Comparison of ENCODE assay signal across 2 cellular contexts in genomic region chr2:30488012-30488659, GRCh38.
TF ChIP-seq lines count a peak whose summit lies in the region.

No MANE protein-coding gene starts in this region.

TF ChIP-seq in A549, 52 proteins besides CTCF, POLR2A, EP300 and RAD21:
- TF ChIP-seq MAFK (IDR thresholded peaks at IDR 0.05; ENCODE audit: partially characterized antibody) = peak; percentile 66
- no peak for TF ChIP-seq MAZ (IDR thresholded peaks at IDR 0.05; ENCODE audit: borderline replicate concordance, low read depth, low read length)

TF ChIP-seq in endothelial cell of umbilical vein, 7 proteins besides CTCF, POLR2A, EP300 and RAD21:
- TF ChIP-seq POLR2AphosphoS5 (IDR thresholded peaks at IDR 0.05; ENCODE audit: insufficient read depth, low read depth, low read length) = no peak
- TF ChIP-seq JUN (IDR thresholded peaks at IDR 0.05; ENCODE audit: borderline replicate concordance, insufficient read depth, insufficient read length, low read depth) = no peak
- no peak for TF ChIP-seq MAX (IDR thresholded peaks at IDR 0.05; ENCODE audit: insufficient read depth, insufficient read length)
- no peak for TF ChIP-seq MYC (IDR thresholded peaks at IDR 0.05; ENCODE audit: low read depth, low read length)
- TF ChIP-seq FOS (IDR thresholded peaks at IDR 0.05; ENCODE audit: borderline replicate concordance, insufficient read depth, low read length) = no peak
- no peak for TF ChIP-seq GATA2 (IDR thresholded peaks at IDR 0.05; ENCODE audit: insufficient read depth, insufficient read length, low read depth, low read length)
- TF ChIP-seq EZH2 (IDR thresholded peaks at IDR 0.05; ENCODE audit: borderline replicate concordance, low read depth, low read length, severe bottlenecking) = no peak
